Comparison of ENCODE assay signal across 10 cellular contexts in genomic region chr1:57927003-57927402, GRCh38.
"Had no signal": no experiment of that assay in that cellular context is flagged by ENCODE, and none has a peak within 500 bp of the region (broad histone marks: within the 10 kb centered on the region; RNA-seq: fewer than 3 reads in every experiment).

No MANE protein-coding gene starts in this region.

- H3K4me2 ChIP-seq: KMS-11 had no signal

- H3K4me1 Mint-ChIP-seq: IgD-negative memory B cell had no signal

- H3K27ac Mint-ChIP-seq: IgD-negative memory B cell had no signal

- H3K9ac ChIP-seq: GM23248, KMS-11 had no signal

- H2AFZ ChIP-seq: GM23248 had no signal

- DNase-seq: GM23248, H7, HCEC 1CT, Kasumi-1, KBM-7 had no signal

- H3K27me3 Mint-ChIP-seq: IgD-negative memory B cell had no signal

- H3K27ac ChIP-seq: GM23248, HL-60, KMS-11 had no signal

- H3K4me3 Mint-ChIP-seq: IgD-negative memory B cell had no signal

- FAIRE-seq: H1, HepG2 had no signal

- H3K4me3 ChIP-seq: GM23248 had no signal

- ATAC-seq: HepG2 had no signal
